Comparison of ENCODE assay signal across 12 cellular contexts in the genomic region with DNA sequence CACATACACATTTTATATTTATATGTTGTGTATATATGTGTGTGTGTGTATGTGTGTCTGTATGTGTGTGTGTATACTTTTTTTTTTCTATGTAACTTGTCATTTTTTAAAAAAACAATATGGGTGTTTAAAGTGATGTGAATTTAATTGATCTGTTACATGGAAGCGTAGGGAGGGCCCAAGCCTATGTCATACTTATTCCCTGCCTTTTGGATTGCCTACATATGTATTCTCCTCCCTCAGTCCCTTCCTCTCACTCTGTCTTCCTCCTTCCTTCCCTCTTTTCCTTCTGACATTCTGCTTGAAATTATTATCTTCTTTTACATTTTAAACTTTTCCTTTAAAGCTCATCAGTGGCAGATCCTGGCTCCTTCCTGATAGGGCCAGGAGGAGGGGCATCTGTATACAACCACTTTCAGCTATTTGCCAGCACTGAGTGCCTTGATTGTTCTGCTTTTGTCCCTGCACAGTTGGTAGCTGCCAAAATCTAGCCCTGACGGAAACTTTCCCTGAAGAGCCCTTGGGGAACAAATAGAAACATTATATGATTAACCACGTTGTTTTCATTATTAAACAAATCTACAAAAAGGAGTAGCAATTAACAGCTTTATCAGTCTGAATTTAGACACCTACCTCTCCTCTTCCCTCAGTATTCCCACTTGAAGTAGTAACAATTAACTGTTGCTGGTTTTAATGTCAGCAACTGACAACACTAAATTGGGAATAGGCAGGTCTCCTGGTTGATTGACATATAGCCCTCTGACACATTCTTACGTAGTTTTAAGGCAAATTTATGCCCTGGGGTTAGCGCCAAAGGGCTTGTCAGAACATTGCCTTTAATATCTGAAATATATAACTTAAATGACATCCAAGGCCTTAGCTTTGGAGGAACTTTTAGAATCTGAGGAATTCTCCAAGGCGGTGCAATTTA. TPM values are rescaled to one million over a fixed set of nuclear protein-coding genes. Genes with fewer than 3 reads are reported as not detected.
DNase-seq lines count a peak whose midpoint lies in the region; ATAC-seq and TF ChIP-seq lines count a peak whose summit lies in the region.
"Had no signal": no experiment of that assay in that cellular context is flagged by ENCODE, and none has a peak within 500 bp of the region (broad histone marks: within the 10 kb centered on the region; RNA-seq: fewer than 3 reads in every experiment).

No MANE protein-coding gene starts in this region.

- H3K9me3 ChIP-seq in ectodermal cell (ENCODE audit: control insufficient read depth, low read length) = no peaks in the 10 kb centered on the region

- H3K27me3 ChIP-seq in ectodermal cell (ENCODE audit: control insufficient read depth, insufficient read depth, low read length, poor library complexity, severe bottlenecking) = no peaks in the 10 kb centered on the region

- no peak overlapping the region for H3K4me3 Mint-ChIP-seq in mesothelial cell of epicardium

- no peaks in the 10 kb centered on the region for H3K27me3 Mint-ChIP-seq in mesothelial cell of epicardium (ENCODE audit: low read depth)

- peak overlapping the region; percentile 49 for H3K27ac Mint-ChIP-seq in mesothelial cell of epicardium

- no peak for TF ChIP-seq CTCF in mesothelial cell of epicardium (IDR thresholded peaks at IDR 0.05; ENCODE audit: unreplicated experiment)

- peaks cover 39% of the 10 kb centered on the region for H3K4me1 Mint-ChIP-seq in mesothelial cell of epicardium

- peaks cover 22% of the 10 kb centered on the region for H3K36me3 Mint-ChIP-seq in mesothelial cell of epicardium

- peaks cover 18% of the 10 kb centered on the region for H3K9me3 Mint-ChIP-seq in mesothelial cell of epicardium

- peak overlapping the region; percentile 61 for H3K27ac ChIP-seq in ectodermal cell (ENCODE audit: insufficient read depth, low read depth, low read length, poor library complexity, severe bottlenecking)

- peaks cover 26% of the 10 kb centered on the region for H3K4me1 ChIP-seq in ectodermal cell (ENCODE audit: control insufficient read depth, insufficient read depth, low read length)

- H3K36me3 ChIP-seq in ectodermal cell (ENCODE audit: control insufficient read depth, insufficient read depth, low read length) = no peaks in the 10 kb centered on the region

- no peak overlapping the region for H3K4me3 ChIP-seq in ectodermal cell (ENCODE audit: insufficient read depth, low read depth, low read length)

- ATAC-seq in HG03469 (IDR thresholded peaks at IDR 0.05; ENCODE audit: unreplicated experiment) = no peak

- DNase-seq in DMS153 (lab: John Stamatoyannopoulos, UW) (peak; percentile 62), NCI-H2029 (lab: John Stamatoyannopoulos, UW) (peak; percentile 67), mesothelial cell of epicardium (ENCODE audit: low spot score in 2 of 2, unreplicated experiment in 2 of 2) (no peak), RKO (ENCODE audit: low spot score) (no peak), kidney tubule cell (ENCODE audit: low spot score) (no peak), AML-193 (lab: John Stamatoyannopoulos, UW) (no peak)
- DNase-seq: activated CD8-positive, alpha-beta memory T cell treated with anti-CD3 and anti-CD28 coated beads, Interleukin-2, amount 50 U/mL, for 48 hours; HCEC 1CT; SHP77; stimulated activated CD4-positive, alpha-beta T cell treated with anti-CD3 and anti-CD28 coated beads, Interleukin-15, amount 100 ng/mL, for 24 hours had no signal

- WGBS in ectodermal cell, 2 experiments = 25 to 44% methylated on average over 5 to 6 of the region's 6 CpGs

RNA-seq across cellular contexts. Expression of gene ASXL3, which starts 7.1 kb away (rescaled TPM):
- 6.2 TPM for polyA plus RNA-seq in ectodermal cell (2013, experiment 1 of 4)
- polyA plus RNA-seq in ectodermal cell (2013, experiment 2 of 4) = 5.5 TPM
- 6.5 TPM for polyA plus RNA-seq in ectodermal cell (2013, experiment 3 of 4)
- polyA plus RNA-seq in ectodermal cell (2013, experiment 4 of 4) = 7.3 TPM
- total RNA-seq in mesothelial cell of epicardium = 34.0 to 36.7 TPM (median 36.0 TPM) in 3 replicates

Comparison
In these comparisons a context has a peak if more than half of its experiments do, and no peak if none do; other contexts are left out.
1. DNase-seq: peak in DMS153 (single experiment) and NCI-H2029 (single experiment); none in mesothelial cell of epicardium (0 of 2), RKO (single experiment), kidney tubule cell (single experiment) and AML-193 (0 of 2).